In genomic region chr15:84393966-84394365, GRCh38 we compare ENCODE assay signal across 7 cellular contexts.
A peak's percentile ranks its signal among the peaks of the same experiment; 100 is the strongest.
DNase-seq lines count a peak whose midpoint lies in the region; ATAC-seq, FAIRE-seq and TF ChIP-seq lines count a peak whose summit lies in the region.
"Not testable (repeated sequence)": the region's sequence is repeated elsewhere in the genome, so short reads cannot be mapped to it uniquely, and the experiment has no call there.

No MANE protein-coding gene starts in this region.

- intact Hi-C loops in esophagus muscularis mucosa (cut with DNase I); ovary (cut with DNase I); upper lobe of right lung (cut with DNase I): not testable (repeated sequence)

- peak; percentile 89 for FAIRE-seq in bronchial epithelial cell (lab: Jason Lieb, UNC)

- TF ChIP-seq EP300 in esophagus muscularis mucosa (IDR thresholded peaks at IDR 0.05); ovary (IDR thresholded peaks at IDR 0.05): not testable (repeated sequence)

- not testable (repeated sequence) for H3K36me3 ChIP-seq in bronchial epithelial cell (ENCODE audit: control insufficient read depth, insufficient read depth, low read length); esophagus muscularis mucosa; ovary; upper lobe of right lung

- WGBS in esophagus muscularis mucosa = no CpG with 5 or more reads among the region's 5 CpGs
- WGBS in ovary, 3 donors = 64 to 81% (median 69%) methylated on average over 4 to 5 of the region's 5 CpGs

- not testable (repeated sequence) for H3K4me3 ChIP-seq in bronchial epithelial cell (ENCODE audit: low read depth, low read length); esophagus muscularis mucosa; ovary; upper lobe of right lung

- not testable (repeated sequence) for H3K4me1 ChIP-seq in esophagus muscularis mucosa; ovary (ENCODE audit: insufficient read depth); upper lobe of right lung

- DNase-seq in activated CD4-positive, CD25-positive, alpha-beta regulatory T cell treated with anti-CD3 and anti-CD28 coated beads, Interleukin-2, amount 50 U/mL, for 72 hours = peak; percentile 16
- peak; percentile 8 for DNase-seq in activated T-cell treated with anti-CD3 and anti-CD28 coated beads, Interleukin-2, amount 50 U/mL, for 1 hour
- not testable (repeated sequence) for DNase-seq in bronchial epithelial cell (ENCODE audit: low read depth)
- DNase-seq in esophagus muscularis mucosa (ENCODE audit: extremely low spot score) (peak; percentile 24), left lobe of liver (ENCODE audit: low spot score) (peak; percentile 26), ovary (peak in 3 of 5 donors; percentile 4 to 7 (median 7)), upper lobe of right lung (peak; percentile 12)

- TF ChIP-seq POLR2A in esophagus muscularis mucosa (IDR thresholded peaks at IDR 0.05; ENCODE audit: low read depth); ovary (IDR thresholded peaks at IDR 0.05): not testable (repeated sequence)

- ATAC-seq in left lobe of liver, upper lobe of right lung: not testable (repeated sequence)

- H3K9me3 ChIP-seq in esophagus muscularis mucosa, ovary, upper lobe of right lung: not testable (repeated sequence)

- H3K27ac ChIP-seq in esophagus muscularis mucosa (replicated peaks in 1 of 4); ovary; upper lobe of right lung: not testable (repeated sequence)

- H3K27me3 ChIP-seq in bronchial epithelial cell (ENCODE audit: control insufficient read depth, insufficient read depth, low read length); esophagus muscularis mucosa; ovary; upper lobe of right lung: not testable (repeated sequence)

- TF ChIP-seq CTCF in bronchial epithelial cell (IDR thresholded peaks at IDR 0.05; ENCODE audit: insufficient read depth, low read length, severe bottlenecking); esophagus muscularis mucosa (IDR thresholded peaks at IDR 0.05); ovary (IDR thresholded peaks at IDR 0.05); upper lobe of right lung (IDR thresholded peaks at IDR 0.05): not testable (repeated sequence)
